7 cellular contexts compared by ENCODE assay signal in the genomic region with DNA sequence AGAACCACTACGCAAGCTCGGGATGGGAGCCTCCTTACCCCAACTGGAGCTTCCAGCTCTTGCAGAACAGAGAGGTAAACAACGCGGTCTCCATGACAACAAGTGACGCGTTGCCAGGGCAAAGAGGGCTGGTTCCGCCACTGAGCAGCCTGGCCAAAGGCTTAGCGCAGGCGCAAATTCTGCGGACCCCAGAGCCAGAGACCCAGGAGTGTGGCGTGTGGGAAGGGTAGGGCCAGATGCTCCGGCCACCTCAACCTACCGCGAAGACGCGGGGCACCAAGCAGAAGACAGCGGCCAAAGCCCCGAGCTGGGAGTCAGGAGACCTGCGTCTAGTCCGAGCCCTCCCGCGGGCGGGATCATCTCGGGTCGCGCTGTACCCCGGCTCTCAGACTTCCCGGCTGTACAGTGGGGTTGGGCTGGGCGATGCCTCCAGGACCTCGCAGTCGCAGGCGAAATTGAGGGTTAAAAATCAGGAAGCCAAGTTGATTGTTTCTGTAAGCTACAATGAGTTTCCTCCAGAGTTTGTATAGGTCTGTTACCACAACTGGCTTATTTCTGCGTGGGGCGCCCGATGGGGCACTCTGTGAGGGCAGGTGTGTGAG. TPM values are rescaled to one million over a fixed set of nuclear protein-coding genes. Genes with fewer than 3 reads are reported as not detected.
A peak's percentile ranks its signal among the peaks of the same experiment; 100 is the strongest.
DNase-seq lines count a peak whose midpoint lies in the region; ATAC-seq and TF ChIP-seq lines count a peak whose summit lies in the region.

TEKT1 (minus strand) TSS at position 68 of the 602 bp plus-strand sequence. CDS start 1,353 bp downstream, outside the sequence.

- BruUV-seq in PC-9 (replicated peaks; lab: Mats Ljungman, UMichigan) = TSS peak; percentile 34

- TF ChIP-seq CTCF in PC-9 (conservative IDR thresholded peaks at IDR 0.05) = no peak
- no peak for TF ChIP-seq CTCF in glutamatergic neuron (IDR thresholded peaks at IDR 0.05; ENCODE audit: partially characterized antibody, unreplicated experiment)

- peak within 1 kb of the TSS; percentile 73 for H3K27ac Mint-ChIP-seq in activated naive CD4-positive, alpha-beta T cell treated with anti-CD3 and anti-CD28 coated beads, Interleukin-2, amount 50 U/mL, for 24 hours
- peak within 1 kb of the TSS; percentile 54 for H3K27ac Mint-ChIP-seq in glutamatergic neuron (ENCODE audit: unreplicated experiment)

- peak within 1 kb of the TSS; percentile 97 for H3K4me2 ChIP-seq in PC-9

- no peaks in the 10 kb centered on the region for H4K20me1 ChIP-seq in PC-9 (ENCODE audit: insufficient read depth)

- H3K9me2 ChIP-seq in PC-9 (ENCODE audit: insufficient read depth) = no peaks in the 10 kb centered on the region; the same call in 1 of the 2 replicates

- H3K9ac ChIP-seq in subcutaneous abdominal adipose tissue (ENCODE audit: low read length in 5 of 5) = peak within 1 kb of the TSS in 1 of 5 donors; percentile 45

- peak; percentile 73 to 85 for DNase-seq in PC-9
- DNase-seq in glutamatergic neuron = peak; percentile 88
- DNase-seq in nucleus accumbens (lab: John Stamatoyannopoulos, UW) = peak in 53 of 56 donors; percentile 2 to 89 (median 42)
- DNase-seq in NCI-H1694 treated with DMSO at 0.1 percent for 48 hours (lab: John Stamatoyannopoulos, UW) = no peak

- H3K36me3 ChIP-seq in PC-9 (ENCODE audit: low read depth) (no peaks in the 10 kb centered on the region), subcutaneous abdominal adipose tissue (ENCODE audit: control insufficient read depth in 5 of 5, insufficient read depth in 5 of 5, low read length in 5 of 5) (no peaks in the 10 kb centered on the region)

- no peaks in the 10 kb centered on the region for H3K79me2 ChIP-seq in PC-9 (ENCODE audit: low read depth)

- peak within 1 kb of the TSS; percentile 85 for H2AFZ ChIP-seq in PC-9

- no peaks in the 10 kb centered on the region for H3K9me3 ChIP-seq in PC-9 (ENCODE audit: insufficient read depth, low read depth)
- H3K9me3 ChIP-seq in subcutaneous abdominal adipose tissue (ENCODE audit: control insufficient read depth in 5 of 5, low read length in 5 of 5) = no peaks in the 10 kb centered on the region

- no peaks in the 10 kb centered on the region for H3K9me3 Mint-ChIP-seq in activated naive CD4-positive, alpha-beta T cell treated with anti-CD3 and anti-CD28 coated beads, Interleukin-2, amount 50 U/mL, for 24 hours
- H3K9me3 Mint-ChIP-seq in glutamatergic neuron (ENCODE audit: unreplicated experiment) = peaks cover 2% of the 10 kb centered on the region

- no peaks in the 10 kb centered on the region for H3F3A ChIP-seq in PC-9 (ENCODE audit: insufficient read depth, low read depth)

- H3K27me3 ChIP-seq in PC-9 (ENCODE audit: insufficient read depth, low read depth) (no peaks in the 10 kb centered on the region), subcutaneous abdominal adipose tissue (ENCODE audit: control insufficient read depth in 5 of 5, insufficient read depth in 4 of 5, low read length in 5 of 5) (peaks cover 10 to 21% (median 18%) of the 10 kb centered on the region in 5 donors)

- peak within 1 kb of the TSS; percentile 83 for H3K4me3 Mint-ChIP-seq in activated naive CD4-positive, alpha-beta T cell treated with anti-CD3 and anti-CD28 coated beads, Interleukin-2, amount 50 U/mL, for 24 hours
- H3K4me3 Mint-ChIP-seq in glutamatergic neuron (ENCODE audit: unreplicated experiment) = peak within 1 kb of the TSS; percentile 92

- H3K4me3 ChIP-seq in PC-9 = peak within 1 kb of the TSS; percentile 62
- peak within 1 kb of the TSS; percentile 50 to 65 (median 59) for H3K4me3 ChIP-seq in subcutaneous abdominal adipose tissue (ENCODE audit: low read depth in 1 of 5, low read length in 5 of 5)

- peaks cover 18% of the 10 kb centered on the region for H3K4me1 Mint-ChIP-seq in activated naive CD4-positive, alpha-beta T cell treated with anti-CD3 and anti-CD28 coated beads, Interleukin-2, amount 50 U/mL, for 24 hours
- H3K4me1 Mint-ChIP-seq in glutamatergic neuron (ENCODE audit: low read depth, unreplicated experiment) = peaks cover 1% of the 10 kb centered on the region

- H3K36me3 Mint-ChIP-seq in activated naive CD4-positive, alpha-beta T cell treated with anti-CD3 and anti-CD28 coated beads, Interleukin-2, amount 50 U/mL, for 24 hours = peaks cover 2% of the 10 kb centered on the region
- no peaks in the 10 kb centered on the region for H3K36me3 Mint-ChIP-seq in glutamatergic neuron (ENCODE audit: unreplicated experiment)

- CTCF ChIA-PET in PC-9 (lab: Charles Lee) = no interaction called here

- POLR2A ChIA-PET in PC-9 (lab: Charles Lee; ENCODE audit: unreplicated experiment) = interaction anchor here (0.6 to 0.7 kb wide), 2 partner anchors 9 to 247 kb away, joined by 3 to 4 read pairs; no protein-coding TSS in a partner anchor

- H3K27me3 Mint-ChIP-seq in activated naive CD4-positive, alpha-beta T cell treated with anti-CD3 and anti-CD28 coated beads, Interleukin-2, amount 50 U/mL, for 24 hours = peaks cover 42% of the 10 kb centered on the region
- H3K27me3 Mint-ChIP-seq in glutamatergic neuron (ENCODE audit: unreplicated experiment) = peaks cover 7% of the 10 kb centered on the region

- peak; percentile 58 for ATAC-seq in GM19397 (IDR thresholded peaks at IDR 0.05; ENCODE audit: unreplicated experiment)

- intact Hi-C loops in PC-9 (cut with micrococcal nuclease; ENCODE audit: unreplicated experiment) = no loop called here

- H3K4me1 ChIP-seq in PC-9 (replicated peaks; ENCODE audit: insufficient read depth) (peaks cover 5% of the 10 kb centered on the region; the same call in 1 of the 2 replicates), subcutaneous abdominal adipose tissue (ENCODE audit: control insufficient read depth in 5 of 5, insufficient read depth in 5 of 5, low read length in 5 of 5) (peaks cover 0 to 13% (median 10%) of the 10 kb centered on the region in 5 donors)

- H3K27ac ChIP-seq in PC-9 (no peak within 1 kb of the TSS), subcutaneous abdominal adipose tissue (ENCODE audit: low read depth, low read length) (no peak within 1 kb of the TSS)

RNA-seq across cellular contexts. Expression of gene TEKT1, which starts in this region (rescaled TPM):
- 0.50 and 0.61 TPM in 2 replicates for total RNA-seq in PC-9 (2021)
- total RNA-seq in glutamatergic neuron (ENCODE audit: unreplicated experiment) = not detected

Comparison
In these comparisons a context has a peak if more than half of its experiments do, and no peak if none do; other contexts are left out.
1. Peak in DNase-seq, H3K4me3 ChIP-seq and H3K4me2 ChIP-seq in PC-9; RNA of the gene not detected or under 1 TPM.
2. Peak in DNase-seq in glutamatergic neuron; RNA of the gene not detected or under 1 TPM.